In the genomic region with DNA sequence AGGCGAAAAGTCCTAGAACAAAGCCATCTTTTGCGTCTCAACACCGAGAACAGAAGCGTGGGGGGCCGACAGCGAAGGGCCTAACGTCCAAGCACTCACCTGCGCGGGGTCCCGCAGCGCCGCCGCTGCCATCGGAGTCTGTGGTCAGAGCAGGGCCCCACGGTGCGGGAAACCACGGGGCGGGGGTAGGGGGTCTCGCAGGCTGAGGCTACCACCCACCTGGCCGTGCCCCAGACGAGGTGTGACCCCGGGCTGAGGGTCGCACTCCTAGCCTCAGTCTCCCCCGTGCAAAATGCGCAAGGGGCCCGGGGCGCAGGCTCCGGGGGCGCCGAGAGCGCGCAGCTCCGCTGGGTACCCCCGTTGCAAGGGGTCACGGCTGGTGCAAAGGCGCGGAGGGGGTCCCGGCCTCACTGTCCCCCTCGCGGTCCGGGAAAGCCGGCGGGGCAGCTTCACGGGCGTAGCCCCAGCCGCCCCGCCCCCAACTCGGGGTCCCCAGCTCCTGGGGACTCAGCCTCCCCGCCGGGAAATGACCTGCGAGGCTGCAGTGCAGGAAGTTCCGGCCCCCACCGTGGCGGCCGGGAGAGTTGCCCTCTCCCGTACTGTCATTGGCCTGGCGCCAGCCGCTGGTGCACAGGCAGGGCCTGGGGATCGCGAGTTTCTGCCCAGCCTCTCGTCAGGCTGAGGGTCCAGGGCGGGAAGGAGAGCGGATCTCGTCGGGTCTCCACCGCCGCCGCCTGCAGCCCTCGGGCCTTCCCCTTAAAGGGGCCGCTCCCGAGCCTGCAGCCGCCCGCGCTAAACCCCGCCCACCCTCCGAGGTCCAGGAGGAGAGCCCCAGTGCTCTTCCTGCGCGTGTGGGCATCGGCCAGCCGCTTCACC, we compare ENCODE assay signal across 8 cellular contexts. TPM values are rescaled to one million over a fixed set of nuclear protein-coding genes. Genes with fewer than 3 reads are reported as not detected.
DNase-seq lines count a peak whose midpoint lies in the region; ATAC-seq and TF ChIP-seq lines count a peak whose summit lies in the region.

Gene ZNF792 (minus strand): TSS at position 699 of the 876 bp plus-strand sequence. CDS start 567 bp downstream, at position 132.

- H3K27me3 Mint-ChIP-seq in stimulated activated naive B cell treated with anti-CD40 and anti-IgM and Interleukin-4, amounts not matched to agents 10 μg/mL and 1 μg/mL and 100 μg/mL, for 72 hours, result peaks cover 0 to 5% of the 10 kb centered on the region in 2 donors

- peak within 1 kb of the TSS; percentile 89 to 96 for H3K4me3 Mint-ChIP-seq in stimulated activated naive B cell treated with anti-CD40 and anti-IgM and Interleukin-4, amounts not matched to agents 10 μg/mL and 1 μg/mL and 100 μg/mL, for 72 hours

- TF ChIP-seq CTCF in epithelial cell of proximal tubule (conservative IDR thresholded peaks at IDR 0.05; ENCODE audit: low read depth, low read length), result no peak

- H3K9me3 Mint-ChIP-seq in stimulated activated naive B cell treated with anti-CD40 and anti-IgM and Interleukin-4, amounts not matched to agents 10 μg/mL and 1 μg/mL and 100 μg/mL, for 72 hours, result peaks cover 26 to 29% of the 10 kb centered on the region in 2 donors

- H3K4me1 Mint-ChIP-seq in stimulated activated naive B cell treated with anti-CD40 and anti-IgM and Interleukin-4, amounts not matched to agents 10 μg/mL and 1 μg/mL and 100 μg/mL, for 72 hours, result peaks cover 25% of the 10 kb centered on the region in 2 donors

- H3K36me3 Mint-ChIP-seq in stimulated activated naive B cell treated with anti-CD40 and anti-IgM and Interleukin-4, amounts not matched to agents 10 μg/mL and 1 μg/mL and 100 μg/mL, for 72 hours, result peaks cover 37 to 41% of the 10 kb centered on the region in 2 donors

- H3K27ac Mint-ChIP-seq in stimulated activated naive B cell treated with anti-CD40 and anti-IgM and Interleukin-4, amounts not matched to agents 10 μg/mL and 1 μg/mL and 100 μg/mL, for 72 hours, result peak within 1 kb of the TSS; percentile 76

- peak within 1 kb of the TSS; percentile 92 for H3K4me3 ChIP-seq in epithelial cell of proximal tubule (ENCODE audit: low read depth, low read length)

- peak; percentile 80 for ATAC-seq in HG03045 (IDR thresholded peaks at IDR 0.05; ENCODE audit: unreplicated experiment)
- peak; percentile 82 to 87 for ATAC-seq in stimulated activated naive B cell treated with anti-CD40 and anti-IgM and Interleukin-4, amounts not matched to agents 10 μg/mL and 1 μg/mL and 100 μg/mL, for 72 hours (replicated peaks)

- DNase-seq in NCI-H1694 treated with DMSO at 0.1 percent for 48 hours (lab: John Stamatoyannopoulos, UW) (peak; percentile 1), NCI-H1694 (lab: John Stamatoyannopoulos, UW) (no peak), NCI-H774 (lab: John Stamatoyannopoulos, UW) (peak; percentile 32), epithelial cell of proximal tubule (ENCODE audit: low read depth) (no peak), mucosa of gallbladder (ENCODE audit: low spot score) (peak; percentile 46)
- peak; percentile 51 for DNase-seq in activated CD8-positive, alpha-beta memory T cell treated with anti-CD3 and anti-CD28 coated beads, Interleukin-2, amount 50 U/mL, for 4 hours
- DNase-seq in stimulated activated naive B cell treated with anti-CD40 and anti-IgM and Interleukin-4, amounts not matched to agents 10 μg/mL and 1 μg/mL and 100 μg/mL, for 72 hours, result peak; percentile 51

RNA-seq across cellular contexts. Expression of gene ZNF792, which starts in this region (rescaled TPM):
- total RNA-seq in epithelial cell of proximal tubule, result 3.3 and 4.1 TPM in 2 replicates
- 8.9 TPM for total RNA-seq in mucosa of gallbladder

Comparison
In these comparisons a context has a peak if more than half of its experiments do, and no peak if none do; other contexts are left out.
1. DNase-seq: peak in NCI-H1694 treated with DMSO at 0.1 percent for 48 hours (single experiment), NCI-H774 (single experiment), activated CD8-positive, alpha-beta memory T cell treated with anti-CD3 and anti-CD28 coated beads, Interleukin-2, amount 50 U/mL, for 4 hours (single experiment), mucosa of gallbladder (single experiment) and stimulated activated naive B cell treated with anti-CD40 and anti-IgM and Interleukin-4, amounts not matched to agents 10 μg/mL and 1 μg/mL and 100 μg/mL, for 72 hours (single experiment); none in NCI-H1694 (single experiment) and epithelial cell of proximal tubule (single experiment).